In genomic region chr14:31294736-31295398, GRCh38 we compare ENCODE assay signal across 17 cellular contexts.
DNase-seq lines count a peak whose midpoint lies in the region; TF ChIP-seq lines count a peak whose summit lies in the region.
"Had no signal": no experiment of that assay in that cellular context is flagged by ENCODE, and none has a peak within 500 bp of the region (broad histone marks: within the 10 kb centered on the region; RNA-seq: fewer than 3 reads in every experiment).

No MANE protein-coding gene starts in this region.

- POLR2A ChIA-PET in SK-N-SH (lab: Yijun Ruan, JAX) = no interaction called here

- no peaks in the 10 kb centered on the region for H3K79me1 ChIP-seq in H9 (ENCODE audit: insufficient read depth, low read depth, low read length, poor library complexity, severe bottlenecking)

- H3K9me3 ChIP-seq in H9 (ENCODE audit: control insufficient read depth, low read depth, low read length) = no peaks in the 10 kb centered on the region
- H3K9me3 ChIP-seq in SK-N-SH = no peaks in the 10 kb centered on the region

- no peak overlapping the region for H3K27ac ChIP-seq in H9 (ENCODE audit: insufficient read length, low read depth, low read length)
- H3K27ac ChIP-seq in SK-N-SH (ENCODE audit: low read depth in 2 of 2, low read length in 1 of 2) = peak overlapping the region in 1 of 2 experiments; percentile 39; a peak in 2 of 4 replicates

- CTCF ChIA-PET in SK-N-SH (lab: Yijun Ruan, JAX) = no interaction called here

- peaks cover 2 to 18% of the 10 kb centered on the region in 2 experiments for H3K36me3 ChIP-seq in SK-N-SH (replicated peaks in 1 of 2; ENCODE audit: control insufficient read depth in 1 of 2, insufficient read depth in 2 of 2, low read length in 1 of 2)

- no peak for TF ChIP-seq EP300 in SK-N-SH (IDR thresholded peaks at IDR 0.05; ENCODE audit: borderline replicate concordance in 1 of 2, low read depth in 1 of 2, low read length in 1 of 2)

- H3K27ac Mint-ChIP-seq in H9 (peak overlapping the region; percentile 84 to 97 (median 91)), CD14-positive monocyte (no peak overlapping the region)
- peak overlapping the region; percentile 47 for H3K27ac Mint-ChIP-seq in dendritic cell treated with granulocyte-macrophage colony-stimulating factor and Interleukin-4, amounts not matched to agents 40 ng/mL and 50 ng/mL, for 4 days
- H3K27ac Mint-ChIP-seq: B cell; CD4-positive, alpha-beta T cell had no signal

- no peak overlapping the region for H2BK120ac ChIP-seq in H9 (ENCODE audit: low read depth, low read length, poor library complexity, severe bottlenecking)

- no peaks in the 10 kb centered on the region for H3K23me2 ChIP-seq in H9 (ENCODE audit: insufficient read length, low read depth, low read length, poor library complexity, severe bottlenecking)

- no peak overlapping the region for H4K5ac ChIP-seq in H9 (ENCODE audit: insufficient read length, low read depth, low read length)

- H4K8ac ChIP-seq in H9 (replicated peaks; ENCODE audit: insufficient read length, low read depth, low read length) = no peak overlapping the region

- no peak overlapping the region for H3K4me3 ChIP-seq in SK-N-SH (ENCODE audit: low read depth in 2 of 2, low read length in 1 of 2)
- H3K4me3 ChIP-seq: GM12878 had no signal

- no peaks in the 10 kb centered on the region for H3K79me2 ChIP-seq in H9 (ENCODE audit: insufficient read depth, low read length)
- no peaks in the 10 kb centered on the region for H3K79me2 ChIP-seq in SK-N-SH (ENCODE audit: insufficient read depth)

- no peak overlapping the region for H3K4ac ChIP-seq in H9 (ENCODE audit: low read depth, low read length)

- H3K27me3 ChIP-seq in H9 (ENCODE audit: insufficient read depth, low read length) (no peaks in the 10 kb centered on the region), SK-N-SH (ENCODE audit: insufficient read depth) (no peaks in the 10 kb centered on the region)

- H3K4me2 ChIP-seq in H9 (ENCODE audit: insufficient read depth, insufficient read length, low read length) = no peak overlapping the region
- H3K4me2 ChIP-seq in SK-N-SH = peak overlapping the region; percentile 27; the same call in 1 of the 2 replicates

- H3K36me3 Mint-ChIP-seq in H9 (ENCODE audit: insufficient read depth in 1 of 3, low read depth in 3 of 3) = peaks cover 4 to 5% (median 5%) of the 10 kb centered on the region in 3 experiments; a peak in 6 of 7 replicates
- H3K36me3 Mint-ChIP-seq in dendritic cell treated with granulocyte-macrophage colony-stimulating factor and Interleukin-4, amounts not matched to agents 40 ng/mL and 50 ng/mL, for 4 days (ENCODE audit: low read depth) = peaks cover 48% of the 10 kb centered on the region
- peaks cover 38 to 60% of the 10 kb centered on the region in 2 donors for H3K36me3 Mint-ChIP-seq in CD14-positive monocyte

- H3K14ac ChIP-seq in H9 (ENCODE audit: insufficient read depth, low read length) = no peak overlapping the region; the same call in 1 of the 2 replicates

- no CpG with 5 or more reads among the region's 7 CpGs for WGBS in H9 (ENCODE audit: extremely low coverage, insufficient read length, low lambda C conversion rate)
- WGBS in SK-N-SH (ENCODE audit: low lambda C conversion rate) = 65% methylated on average over 7 of the region's 7 CpGs

- no peak overlapping the region for H2BK20ac ChIP-seq in H9 (ENCODE audit: low read depth, low read length, poor library complexity, severe bottlenecking)

- H3K18ac ChIP-seq in H9 (ENCODE audit: insufficient read length, low read depth, low read length) = no peak overlapping the region

- no peak for TF ChIP-seq RAD21 in SK-N-SH (IDR thresholded peaks at IDR 0.05; ENCODE audit: low read length)

- H3K4me3 Mint-ChIP-seq in H9 (no peak overlapping the region), CD14-positive monocyte (no peak overlapping the region)
- no peak overlapping the region for H3K4me3 Mint-ChIP-seq in dendritic cell treated with granulocyte-macrophage colony-stimulating factor and Interleukin-4, amounts not matched to agents 40 ng/mL and 50 ng/mL, for 4 days
- H3K4me3 Mint-ChIP-seq: B cell; CD4-positive, alpha-beta T cell had no signal

- TF ChIP-seq CTCF in H9 (conservative IDR thresholded peaks at IDR 0.05) = no peak
- no peak for TF ChIP-seq CTCF in SK-N-SH (IDR thresholded peaks at IDR 0.05)
- no peak for TF ChIP-seq CTCF in CD14-positive monocyte (IDR thresholded peaks at IDR 0.05)

- no peak overlapping the region for H3T11ph ChIP-seq in H9 (ENCODE audit: low read length)

- H3F3A ChIP-seq in SK-N-SH (replicated peaks; ENCODE audit: insufficient read depth) = peaks cover 7% of the 10 kb centered on the region

- no peaks in the 10 kb centered on the region; the same call in 1 of the 2 replicates for H3K27me3 Mint-ChIP-seq in H9 (ENCODE audit: low read depth)
- no peaks in the 10 kb centered on the region for H3K27me3 Mint-ChIP-seq in dendritic cell treated with granulocyte-macrophage colony-stimulating factor and Interleukin-4, amounts not matched to agents 40 ng/mL and 50 ng/mL, for 4 days
- no peaks in the 10 kb centered on the region for H3K27me3 Mint-ChIP-seq in CD14-positive monocyte (ENCODE audit: low read depth in 3 of 3)
- H3K27me3 Mint-ChIP-seq: B cell; CD4-positive, alpha-beta T cell had no signal

- H3K9ac ChIP-seq in H9 (ENCODE audit: extremely low read depth, insufficient read length, low read length) = no peak overlapping the region
- no peak overlapping the region for H3K9ac ChIP-seq in SK-N-SH

- no peak overlapping the region for H3K23ac ChIP-seq in H9 (ENCODE audit: insufficient read length, low read depth, low read length)

- H3K4me1 Mint-ChIP-seq in H9 = peaks cover 24 to 29% of the 10 kb centered on the region in 2 experiments
- H3K4me1 Mint-ChIP-seq in dendritic cell treated with granulocyte-macrophage colony-stimulating factor and Interleukin-4, amounts not matched to agents 40 ng/mL and 50 ng/mL, for 4 days (ENCODE audit: low read depth) = peaks cover 8% of the 10 kb centered on the region
- peaks cover 6% of the 10 kb centered on the region for H3K4me1 Mint-ChIP-seq in CD14-positive monocyte

- DNase-seq in H9 (no peak), SK-N-SH (no peak), pons (ENCODE audit: low spot score) (no peak), CD14-positive monocyte (ENCODE audit: low spot score) (no peak), NCI-H510A treated with DMSO at 0.1 percent for 48 hours (lab: John Stamatoyannopoulos, UW) (no peak), GOT3 (lab: John Stamatoyannopoulos, UW) (no peak)
- DNase-seq: Calu3; CD4-positive, alpha-beta T cell; DMS53; NCI-H187; NCI-H69; NK-92 treated with Interleukin-12 subunit alpha and Interleukin-12 subunit beta, amount 100 ng/mL, for 24 hours; OCI-M1; RPMI8226 had no signal

- H2AK5ac ChIP-seq in H9 (ENCODE audit: insufficient read length, low read length) = no peak overlapping the region

- H2BK15ac ChIP-seq in H9 (ENCODE audit: low read depth, low read length) = no peak overlapping the region

- intact Hi-C loops in dendritic cell treated with granulocyte-macrophage colony-stimulating factor and Interleukin-4, amounts not matched to agents 40 ng/mL and 50 ng/mL, for 4 days (cut with micrococcal nuclease) = loop anchor here (5.0 to 10.0 kb wide), 2 partner anchors 60 to 88 kb away; partner anchors contain the start of gene HECTD1
- intact Hi-C loops in CD14-positive monocyte (cut with micrococcal nuclease) = loop anchor here in 1 of 2 donors (5.0 kb wide), 1 partner anchor 88 kb away; the partner anchor contains the start of gene HECTD1

- H3K9me3 Mint-ChIP-seq in H9 (no peaks in the 10 kb centered on the region), CD14-positive monocyte (no peaks in the 10 kb centered on the region)
- no peaks in the 10 kb centered on the region for H3K9me3 Mint-ChIP-seq in dendritic cell treated with granulocyte-macrophage colony-stimulating factor and Interleukin-4, amounts not matched to agents 40 ng/mL and 50 ng/mL, for 4 days
- H3K9me3 Mint-ChIP-seq: CD4-positive, alpha-beta T cell had no signal

- no peaks in the 10 kb centered on the region for H3K9me2 ChIP-seq in SK-N-SH

- no peak overlapping the region for H4K91ac ChIP-seq in H9 (ENCODE audit: insufficient read length, low read depth, low read length)

- H2BK5ac ChIP-seq in H9 (ENCODE audit: insufficient read length, low read length) = peak overlapping the region; percentile 70

- H4K20me1 ChIP-seq in H9 (ENCODE audit: control insufficient read depth, insufficient read depth, insufficient read length) (no peaks in the 10 kb centered on the region), SK-N-SH (ENCODE audit: insufficient read depth) (no peaks in the 10 kb centered on the region)

- peaks cover 2% of the 10 kb centered on the region; the same call in 1 of the 2 replicates for H3K4me1 ChIP-seq in H9 (ENCODE audit: insufficient read depth, low read length)
- peaks cover 0 to 11% of the 10 kb centered on the region in 2 experiments; a peak in 2 of 4 replicates for H3K4me1 ChIP-seq in SK-N-SH (ENCODE audit: control insufficient read depth in 1 of 2, insufficient read depth in 2 of 2, low read depth in 1 of 2, low read length in 1 of 2)

- H3K56ac ChIP-seq in H9 (ENCODE audit: insufficient read length, low read depth, low read length) = no peak overlapping the region

- no peak overlapping the region for H2BK12ac ChIP-seq in H9 (ENCODE audit: insufficient read length, low read depth, low read length)

- H2AFZ ChIP-seq in H9 (ENCODE audit: low read length) (no peak overlapping the region), SK-N-SH (ENCODE audit: low read depth) (no peak overlapping the region)

TF ChIP-seq in SK-N-SH, 30 proteins besides CTCF, POLR2A, EP300 and RAD21:
- TF ChIP-seq RFX5 (IDR thresholded peaks at IDR 0.05; ENCODE audit: low read length) = no peak
- TF ChIP-seq FOXM1 (IDR thresholded peaks at IDR 0.05; ENCODE audit: low read depth) = no peak
- TF ChIP-seq CHD2 (IDR thresholded peaks at IDR 0.05; ENCODE audit: low read length, partially characterized antibody) = no peak
- no peak for TF ChIP-seq YY1 (IDR thresholded peaks at IDR 0.05; ENCODE audit: low read depth)
- TF ChIP-seq, protein P1, sequence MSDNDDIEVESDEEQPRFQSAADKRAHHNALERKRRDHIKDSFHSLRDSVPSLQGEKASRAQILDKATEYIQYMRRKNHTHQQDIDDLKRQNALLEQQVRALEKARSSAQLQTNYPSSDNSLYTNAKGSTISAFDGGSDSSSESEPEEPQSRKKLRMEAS (IDR thresholded peaks at IDR 0.05; ENCODE audit: low read depth) = no peak

Comparison
In these comparisons a context has a peak if more than half of its experiments do, and no peak if none do; other contexts are left out.
1. H3K27ac Mint-ChIP-seq: peak in H9 (3 of 3) and dendritic cell treated with granulocyte-macrophage colony-stimulating factor and Interleukin-4, amounts not matched to agents 40 ng/mL and 50 ng/mL, for 4 days (single experiment); none in CD14-positive monocyte (0 of 7).